In genomic region chr2:43306197-43306596, GRCh38 we compare ENCODE assay signal across 24 cellular contexts.
DNase-seq lines count a peak whose midpoint lies in the region; ATAC-seq and TF ChIP-seq lines count a peak whose summit lies in the region.
"Had no signal": no experiment of that assay in that cellular context is flagged by ENCODE, and none has a peak within 500 bp of the region (broad histone marks: within the 10 kb centered on the region; RNA-seq: fewer than 3 reads in every experiment).

No MANE protein-coding gene starts in this region.

- 99% methylated on average over 5 of the region's 5 CpGs for WGBS in right cardiac atrium
- 98% methylated on average over 5 of the region's 5 CpGs for WGBS in suprapubic skin

- H3K27me3 ChIP-seq in right cardiac atrium (ENCODE audit: control insufficient read depth, insufficient read depth) (no peaks in the 10 kb centered on the region), mucosa of rectum (ENCODE audit: control insufficient read depth in 2 of 2, insufficient read depth in 2 of 2, low read length in 2 of 2) (no peaks in the 10 kb centered on the region), suprapubic skin (no peaks in the 10 kb centered on the region)

- peaks cover 25% of the 10 kb centered on the region for H3K36me3 Mint-ChIP-seq in activated T-cell treated with anti-CD3 and anti-CD28 coated beads, Interleukin-2, amount 50 U/mL, for 4 hours (ENCODE audit: insufficient read depth)

- H3K4me3 ChIP-seq in right cardiac atrium (ENCODE audit: low read length) = no peak overlapping the region
- no peak overlapping the region for H3K4me3 ChIP-seq in mucosa of rectum (ENCODE audit: low read length in 2 of 2)
- no peak overlapping the region for H3K4me3 ChIP-seq in suprapubic skin

- peaks cover 19% of the 10 kb centered on the region for H3K4me1 ChIP-seq in right cardiac atrium (ENCODE audit: control insufficient read depth, insufficient read depth, low read length)
- peaks cover 2 to 3% of the 10 kb centered on the region in 2 donors for H3K4me1 ChIP-seq in mucosa of rectum (ENCODE audit: control insufficient read depth in 2 of 2, insufficient read depth in 2 of 2, low read length in 2 of 2)
- H3K4me1 ChIP-seq in suprapubic skin = peaks cover 65% of the 10 kb centered on the region

- H3K9me3 ChIP-seq in right cardiac atrium (ENCODE audit: control insufficient read depth, low read length) = no peaks in the 10 kb centered on the region
- no peaks in the 10 kb centered on the region for H3K9me3 ChIP-seq in mucosa of rectum (ENCODE audit: control insufficient read depth in 2 of 2, low read length in 2 of 2)
- no peaks in the 10 kb centered on the region for H3K9me3 ChIP-seq in suprapubic skin

- TF ChIP-seq POLR2A in suprapubic skin (IDR thresholded peaks at IDR 0.05) = no peak

- H3K27ac ChIP-seq in right cardiac atrium (ENCODE audit: low read length) = peak overlapping the region; percentile 94
- peak overlapping the region; percentile 65 to 72 for H3K27ac ChIP-seq in mucosa of rectum (ENCODE audit: low read depth in 2 of 2, low read length in 2 of 2)
- peak overlapping the region; percentile 84 for H3K27ac ChIP-seq in suprapubic skin
- no peak overlapping the region for H3K27ac ChIP-seq in caudate nucleus (ENCODE audit: low read depth, low read length)

- no peak for TF ChIP-seq EP300 in suprapubic skin (IDR thresholded peaks at IDR 0.05)

- H3K4me3 Mint-ChIP-seq in activated T-cell treated with anti-CD3 and anti-CD28 coated beads, Interleukin-2, amount 50 U/mL, for 4 hours = no peak overlapping the region
- H3K4me3 Mint-ChIP-seq: B cell, H9 had no signal

- no peaks in the 10 kb centered on the region for H3K9me3 Mint-ChIP-seq in activated T-cell treated with anti-CD3 and anti-CD28 coated beads, Interleukin-2, amount 50 U/mL, for 4 hours
- H3K9me3 Mint-ChIP-seq: H9 had no signal

- peaks cover 2% of the 10 kb centered on the region for H3K4me1 Mint-ChIP-seq in activated T-cell treated with anti-CD3 and anti-CD28 coated beads, Interleukin-2, amount 50 U/mL, for 4 hours (ENCODE audit: low read depth)
- H3K4me1 Mint-ChIP-seq: B cell had no signal

- no peaks in the 10 kb centered on the region for H3K27me3 Mint-ChIP-seq in activated T-cell treated with anti-CD3 and anti-CD28 coated beads, Interleukin-2, amount 50 U/mL, for 4 hours (ENCODE audit: low read depth)
- H3K27me3 Mint-ChIP-seq: B cell had no signal

- H3K9ac ChIP-seq in mucosa of rectum (ENCODE audit: low read depth in 1 of 2, low read length in 2 of 2) = no peak overlapping the region

- TF ChIP-seq CTCF in suprapubic skin (IDR thresholded peaks at IDR 0.05) = no peak

- H3K36me3 ChIP-seq in mucosa of rectum (ENCODE audit: control insufficient read depth in 2 of 2, insufficient read depth in 2 of 2, low read length in 2 of 2) (no peaks in the 10 kb centered on the region), suprapubic skin (no peaks in the 10 kb centered on the region)

- ATAC-seq in right cardiac atrium = no peak
- no peak for ATAC-seq in activated T-cell treated with anti-CD3 and anti-CD28 coated beads, Interleukin-2, amount 50 U/mL, for 4 hours
- ATAC-seq: SK-N-SH treated with all-trans-retinoic acid at 6 μM for 48 hours had no signal

- no peak for DNase-seq in right cardiac atrium
- DNase-seq in cardiac septum (ENCODE audit: low spot score) = no peak
- no peak for DNase-seq in suprapubic skin (ENCODE audit: low spot score in 2 of 2)
- no peak for DNase-seq in activated T-cell treated with anti-CD3 and anti-CD28 coated beads, Interleukin-2, amount 50 U/mL, for 4 hours
- DNase-seq in caudate nucleus (lab: John Stamatoyannopoulos, UW) = no peak
- no peak for DNase-seq in activated CD4-positive, CD25-positive, alpha-beta regulatory T cell treated with anti-CD3 and anti-CD28 coated beads, Interleukin-2, amount 50 U/mL, for 72 hours
- no peak for DNase-seq in NCI-H1105 (lab: John Stamatoyannopoulos, UW)
- DNase-seq: activated CD4-positive, alpha-beta T cell treated with anti-CD3 and anti-CD28 coated beads for 48 hours; activated naive CD4-positive, alpha-beta T cell treated with Interleukin-2 at 50 U/mL for 16 hours; activated T-cell treated with anti-CD3 and anti-CD28 coated beads, Interleukin-2, amount 50 U/mL, for 48 hours; amniotic stem cell; DMS153; H9; Kasumi-1; NCI-H1694 treated with DMSO at 0.1 percent for 48 hours; NCI-H2171; NCI-H526 treated with DMSO at 0.1 percent for 48 hours; posterior cingulate gyrus; RPMI8226; stimulated activated CD4-positive, alpha-beta T cell treated with anti-CD3 and anti-CD28 coated beads, Interleukin-2, amount 100 ng/mL, for 24 hours; T-helper 2 cell had no signal

- intact Hi-C loops in right cardiac atrium (cut with DNase I) (no loop called here), cardiac septum (cut with DNase I) (no loop called here)
